ENCODE assay signal across 31 cellular contexts in genomic region chr1:175935166-175935565, GRCh38.
"Had no signal": no experiment of that assay in that cellular context is flagged by ENCODE, and none has a peak within 500 bp of the region (broad histone marks: within the 10 kb centered on the region; RNA-seq: fewer than 3 reads in every experiment).

No MANE protein-coding gene starts in this region.

- H3K27ac ChIP-seq: adrenal gland, cardiac muscle cell, VCaP had no signal

- ATAC-seq: activated CD8-positive, alpha-beta T cell treated with anti-CD3 and anti-CD28 coated beads for 36 hours; activated naive CD4-positive, alpha-beta T cell treated with anti-CD3 and anti-CD28 coated beads, Interleukin-2, amount 50 U/mL, for 72 hours; activated T-cell treated with anti-CD3 and anti-CD28 coated beads, Interleukin-2, amount 50 U/mL, for 4 hours; activated T-cell treated with anti-CD3 and anti-CD28 coated beads, Interleukin-2, amount 50 U/mL, for 72 hours; activated T-helper 17 cell treated with anti-CD3 and anti-CD28 coated beads, Interleukin-2, amount 50 U/mL, for 72 hours had no signal

- H3K9me3 ChIP-seq: adrenal gland had no signal

- DNase-seq: activated B cell treated with CpG ODN at 0.5 μM for 24 hours; activated CD4-positive, alpha-beta memory T cell treated with anti-CD3 and anti-CD28 coated beads for 36 hours; activated CD4-positive, alpha-beta T cell treated with anti-CD3 and anti-CD28 coated beads for 4 hours; activated CD4-positive, alpha-beta T cell treated with anti-CD3 and anti-CD28 coated beads, Interleukin-2, amount 10 ng/mL, durations not matched to agents 24 days and 14 days; activated CD4-positive, alpha-beta T cell treated with anti-CD3 and anti-CD28 coated beads, Interleukin-2, amount 50 U/mL, for 1 hour; activated CD4-positive, alpha-beta T cell treated with anti-CD3 and anti-CD28 coated beads, Interleukin-2, amount 50 U/mL, for 4 hours; activated CD4-positive, CD25-positive, alpha-beta regulatory T cell treated with anti-CD3 and anti-CD28 coated beads, Interleukin-2, amount 50 U/mL, for 72 hours; activated CD8-positive, alpha-beta memory T cell treated with anti-CD3 and anti-CD28 coated beads, Interleukin-2, amount 50 U/mL, for 4 hours; activated CD8-positive, alpha-beta T cell treated with anti-CD3 and anti-CD28 coated beads for 36 hours; activated effector memory CD4-positive, alpha-beta T cell treated with anti-CD3 and anti-CD28 coated beads, Interleukin-2, amount 50 U/mL, for 16 hours; activated gamma-delta T cell treated with Interleukin-2 at 50 U/mL for 16 hours; activated naive CD4-positive, alpha-beta T cell; activated naive CD4-positive, alpha-beta T cell treated with anti-CD3 and anti-CD28 coated beads for 36 hours; activated naive CD4-positive, alpha-beta T cell treated with anti-CD3 and anti-CD28 coated beads, Interleukin-2, amount 50 U/mL, for 16 hours; activated naive CD8-positive, alpha-beta T cell treated with anti-CD3 and anti-CD28 coated beads for 36 hours; activated T-cell treated with anti-CD3 and anti-CD28 coated beads for 4 hours; activated T-cell treated with anti-CD3 and anti-CD28 coated beads, Interleukin-2, amount 50 U/mL, for 1 hour; activated T-cell treated with anti-CD3 and anti-CD28 coated beads, Interleukin-2, amount 50 U/mL, for 4 hours; activated T-cell treated with anti-CD3 and anti-CD28 coated beads, Interleukin-2, amount 50 U/mL, for 72 hours; adrenal gland; amniotic stem cell; aorta; caudate nucleus; cerebellar nuclear complex; T-helper 1 cell; T-helper 2 cell; T-helper 9 cell had no signal

- H3K4me1 ChIP-seq: adrenal gland had no signal

- H3K27me3 ChIP-seq: adrenal gland, cardiac muscle cell had no signal

- H3K4me3 ChIP-seq: adrenal gland, cardiac muscle cell had no signal
